Comparison of ENCODE assay signal across 19 cellular contexts in the genomic region with DNA sequence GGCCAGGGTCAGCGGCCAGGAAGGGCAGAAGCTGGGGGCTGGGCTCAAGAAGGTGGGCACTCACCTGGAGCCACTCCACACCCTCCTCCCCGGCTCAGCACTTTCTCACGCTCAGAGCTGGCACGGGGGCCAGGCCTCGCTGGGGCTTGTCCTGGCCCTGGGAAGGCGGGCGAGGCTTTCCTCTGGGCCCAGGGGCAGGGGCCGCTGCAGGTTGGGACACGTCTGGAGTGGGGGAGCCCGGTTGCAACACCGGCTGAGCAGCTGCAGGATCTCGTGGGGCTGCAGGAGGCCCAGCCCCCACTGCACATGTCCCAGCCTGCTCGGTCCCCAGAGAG. TPM values are rescaled to one million over a fixed set of nuclear protein-coding genes. Genes with fewer than 3 reads are reported as not detected.
DNase-seq lines count a peak whose midpoint lies in the region; ATAC-seq, FAIRE-seq and TF ChIP-seq lines count a peak whose summit lies in the region.
"Had no signal": no experiment of that assay in that cellular context is flagged by ENCODE, and none has a peak within 500 bp of the region (broad histone marks: within the 10 kb centered on the region; RNA-seq: fewer than 3 reads in every experiment).

No MANE protein-coding gene starts in this region.

- no peak for FAIRE-seq in HepG2 (lab: Jason Lieb, UNC)

- BruUV-seq in HepG2 (replicated peaks; lab: Mats Ljungman, UMichigan) = no TSS peak

- WGBS in right lobe of liver (ENCODE audit: insufficient coverage, low coverage, low lambda C conversion rate, missing lambda C conversion rate) = no CpG with 5 or more reads among the region's 13 CpGs
- 0% methylated on average over 3 of the region's 13 CpGs for WGBS in HepG2 (ENCODE audit: low lambda C conversion rate)
- WGBS in esophagus, 2 donors = 43 to 52% methylated on average over 13 of the region's 13 CpGs
- 60% methylated on average over 1 of the region's 13 CpGs; no CpG with 5 or more reads in 1 of the 2 donors for WGBS in lower leg skin, 2 donors

- H3K27ac ChIP-seq in right lobe of liver (no peak overlapping the region), HepG2 (ENCODE audit: extremely low read length, insufficient read depth, low read length) (no peak overlapping the region), esophagus (ENCODE audit: low read depth in 2 of 2, low read length in 1 of 2) (peak overlapping the region; percentile 86 to 87), vagina (peak overlapping the region; percentile 80)
- H3K27ac ChIP-seq: cardiac muscle cell, sigmoid colon had no signal

- ATAC-seq in right lobe of liver = no peak
- ATAC-seq in HepG2 = no peak
- no peak for ATAC-seq in GM21723 (IDR thresholded peaks at IDR 0.05; ENCODE audit: unreplicated experiment)

- H3K4me2 ChIP-seq in HepG2 (ENCODE audit: low read depth, low read length) = no peak overlapping the region

- TF ChIP-seq CTCF in right lobe of liver (IDR thresholded peaks at IDR 0.05) (no peak), HepG2 (CRISPR knock-in tag; IDR thresholded peaks at IDR 0.05) (no peak), vagina (IDR thresholded peaks at IDR 0.05) (no peak), lower leg skin (IDR thresholded peaks at IDR 0.05) (no peak)

- POLR2A ChIA-PET in HepG2 (lab: Yijun Ruan, JAX) = no interaction called here

- H3K9me3 ChIP-seq in right lobe of liver = no peaks in the 10 kb centered on the region
- H3K9me3 ChIP-seq in HepG2 (ENCODE audit: low read length) = no peaks in the 10 kb centered on the region
- no peaks in the 10 kb centered on the region for H3K9me3 ChIP-seq in esophagus (ENCODE audit: control insufficient read depth in 2 of 2, insufficient read depth in 1 of 2, low read depth in 1 of 2, low read length in 1 of 2)
- H3K9me3 ChIP-seq in vagina = no peaks in the 10 kb centered on the region
- H3K9me3 ChIP-seq: sigmoid colon had no signal

- CTCF ChIA-PET in HepG2 (lab: Yijun Ruan, JAX; ENCODE audit: low intra/inter-chr PET ratio, low total read pairs) = no interaction called here

- H3K79me2 ChIP-seq in HepG2 (ENCODE audit: insufficient read depth, low read length) = no peaks in the 10 kb centered on the region

- in situ Hi-C loops in HepG2 (cut with HindIII; ENCODE audit: extremely low pct_ligation_motif_present, low pct_unique_long_range_greater_than_20kb) = no loop called here

- H3K4me1 ChIP-seq in right lobe of liver (peaks cover 5 to 64% (median 33%) of the 10 kb centered on the region in 4 donors), HepG2 (ENCODE audit: insufficient read depth, low read length) (peaks cover 70% of the 10 kb centered on the region), esophagus (ENCODE audit: control insufficient read depth in 2 of 2, insufficient read depth in 2 of 2, low read length in 1 of 2) (peaks cover 11 to 58% of the 10 kb centered on the region in 2 donors), vagina (peaks cover 81% of the 10 kb centered on the region)

- TF ChIP-seq RAD21 in HepG2 (CRISPR knock-in tag; IDR thresholded peaks at IDR 0.05) = no peak

- H2AFZ ChIP-seq in HepG2 (ENCODE audit: low read length) = no peak overlapping the region

- intact Hi-C loops in right lobe of liver (cut with DNase I) (loop anchor here (5.0 to 10.0 kb wide), 2 partner anchors 72 to 79 kb away; partner anchors contain the start of gene NOTCH1 (in 1 of the 2)), HepG2 (cut with micrococcal nuclease; ENCODE audit: unreplicated experiment) (no loop called here), vagina (cut with DNase I) (loop anchor here (2.0 kb wide), 1 partner anchor 133 kb away; no protein-coding TSS in a partner anchor), lower leg skin (cut with DNase I; ENCODE audit: low total_unique reads) (no loop called here)

- H3K27me3 ChIP-seq in right lobe of liver = no peaks in the 10 kb centered on the region
- H3K27me3 ChIP-seq in HepG2 (ENCODE audit: control insufficient read depth in 1 of 2, insufficient read depth in 2 of 2, low read length in 2 of 2) = peaks cover 40 to 90% of the 10 kb centered on the region in 2 experiments
- no peaks in the 10 kb centered on the region for H3K27me3 ChIP-seq in esophagus (ENCODE audit: control insufficient read depth in 1 of 2, insufficient read depth in 2 of 2, low read length in 2 of 2)
- H3K27me3 ChIP-seq in vagina = no peaks in the 10 kb centered on the region
- H3K27me3 ChIP-seq: cardiac muscle cell, sigmoid colon had no signal

- no peaks in the 10 kb centered on the region for H3K36me3 ChIP-seq in right lobe of liver
- no peaks in the 10 kb centered on the region for H3K36me3 ChIP-seq in HepG2 (replicated peaks in 1 of 2; ENCODE audit: control insufficient read depth in 1 of 2, insufficient read depth in 2 of 2, low read length in 2 of 2)
- no peaks in the 10 kb centered on the region for H3K36me3 ChIP-seq in esophagus (ENCODE audit: control insufficient read depth in 2 of 2, insufficient read depth in 2 of 2, low read length in 1 of 2)
- H3K36me3 ChIP-seq in vagina = no peaks in the 10 kb centered on the region
- H3K36me3 ChIP-seq: cardiac muscle cell, sigmoid colon had no signal

- TF ChIP-seq EP300 in HepG2 (IDR thresholded peaks at IDR 0.05; ENCODE audit: low read depth in 2 of 2, low read length in 2 of 2) (no peak), HepG2 (CRISPR knock-in tag; IDR thresholded peaks at IDR 0.05; ENCODE audit: borderline replicate concordance) (no peak)

- H3K4me3 ChIP-seq in right lobe of liver (no peak overlapping the region), HepG2 (replicated peaks in 1 of 3; ENCODE audit: insufficient read depth in 1 of 3, low read depth in 2 of 3, low read length in 3 of 3) (no peak overlapping the region), esophagus (ENCODE audit: low read depth in 1 of 2, low read length in 2 of 2) (no peak overlapping the region), vagina (no peak overlapping the region), lower leg skin (ENCODE audit: low read depth, poor library complexity, severe bottlenecking) (no peak overlapping the region)
- H3K4me3 ChIP-seq: cardiac muscle cell, lung, sigmoid colon had no signal

- H4K20me1 ChIP-seq in HepG2 (ENCODE audit: insufficient read depth, low read length) = peaks cover 30% of the 10 kb centered on the region; the same call in 1 of the 2 replicates

- DNase-seq in right lobe of liver (peak; percentile 17 to 54 (median 52)), HepG2 (ENCODE audit: low spot score) (no peak), NCI-H526 treated with DMSO at 0.1 percent for 48 hours (lab: John Stamatoyannopoulos, UW) (peak; percentile 46), vagina (ENCODE audit: extremely low spot score in 2 of 2) (no peak), pons (ENCODE audit: low spot score) (no peak), lower leg skin (ENCODE audit: low spot score in 2 of 2) (no peak)
- DNase-seq: activated T-cell treated with anti-CD3 and anti-CD28 coated beads, Interleukin-2, amount 50 U/mL, for 48 hours; effector memory CD4-positive, alpha-beta T cell; foreskin fibroblast; HCEC 1CT; NCI-H187 treated with DMSO at 0.1 percent for 48 hours; NCI-H774; SHP77; sigmoid colon; T1000 had no signal

- no peak for TF ChIP-seq POLR2A in right lobe of liver (IDR thresholded peaks at IDR 0.05)
- no peak for TF ChIP-seq POLR2A in HepG2 (IDR thresholded peaks at IDR 0.05; ENCODE audit: insufficient read depth in 1 of 2, low read depth in 2 of 2, low read length in 2 of 2)
- no peak for TF ChIP-seq POLR2A in vagina (IDR thresholded peaks at IDR 0.05)
- no peak for TF ChIP-seq POLR2A in lower leg skin (IDR thresholded peaks at IDR 0.05)

- no peak overlapping the region for H3K9ac ChIP-seq in HepG2 (ENCODE audit: insufficient read depth, low read depth, low read length)

TF ChIP-seq in HepG2, 621 proteins besides CTCF, POLR2A, EP300 and RAD21 (continues in another document):
- TF ChIP-seq FIP1L1 (IDR thresholded peaks at IDR 0.05; ENCODE audit: borderline replicate concordance, insufficient read depth, low read depth, low read length) = no peak
- TF ChIP-seq ZFP91 (CRISPR knock-in tag; IDR thresholded peaks at IDR 0.05; ENCODE audit: borderline replicate concordance) = no peak

RNA-seq across cellular contexts. Expression of gene EGFL7, which starts 38.9 kb away (rescaled TPM):
- total RNA-seq in right lobe of liver (10 to 100 TPM; 26.7 to 54.2 (median 45.8) TPM), HepG2 (2016; rRNA removed; fragmentation: Illumina TruSeq; extraction: Trizol) (0.20 TPM in 1 of 2 replicates, not detected in the other), vagina (272 TPM), lower leg skin (10 to 100 TPM; 27.8 to 62.2 (median 46.2) TPM)
- 0.61 and 0.88 TPM in 2 replicates for total RNA-seq in HepG2 (2016; cell fraction: cytosol; rRNA removed; fragmentation: Illumina TruSeq; extraction: Trizol; ENCODE audit: low read depth)
- 0.19 and 0.32 TPM in 2 replicates for total RNA-seq in HepG2 (2016; cell fraction: insoluble cytoplasmic fraction; rRNA removed; fragmentation: Illumina TruSeq; extraction: Trizol)
- total RNA-seq in HepG2 (2016; cell fraction: membrane; rRNA removed; fragmentation: Illumina TruSeq; extraction: Trizol) = 0.59 and 0.93 TPM in 2 replicates
- 0.40 TPM in 1 of 2 replicates, not detected in the other for total RNA-seq in HepG2 (2016; cell fraction: nucleus; rRNA removed; fragmentation: Illumina TruSeq; extraction: Trizol)
- polyA plus RNA-seq in HepG2 (2011; rRNA removed) (5.1 and 10.3 TPM in 2 replicates), esophagus (10 to 100 TPM; 34.5 to 43.2 TPM)
- polyA plus RNA-seq in HepG2 (2011; cell fraction: cytosol; rRNA removed) = 7.6 and 12.5 TPM in 2 replicates
- 20.6 and 22.6 TPM in 2 replicates for polyA plus RNA-seq in HepG2 (2011; cell fraction: nucleus; rRNA removed)
- polyA plus RNA-seq in HepG2 (2012) = 1.6 and 2.3 TPM in 2 replicates
- 0.54 and 0.89 TPM in 2 replicates for polyA plus RNA-seq in HepG2 (2016; cell fraction: cytosol; fragmentation: Illumina TruSeq; extraction: Trizol; ENCODE audit: low read depth)
- polyA plus RNA-seq in HepG2 (2016; cell fraction: insoluble cytoplasmic fraction; fragmentation: Illumina TruSeq; extraction: Trizol; ENCODE audit: low read depth) = 0.20 and 0.56 TPM in 2 replicates
- polyA plus RNA-seq in HepG2 (2016; cell fraction: membrane; fragmentation: Illumina TruSeq; extraction: Trizol; ENCODE audit: low read depth) = 0.68 and 0.72 TPM in 2 replicates
- polyA plus RNA-seq in HepG2 (2016; cell fraction: nucleus; fragmentation: Illumina TruSeq; extraction: Trizol; ENCODE audit: insufficient read depth, low read depth) = not detected in 2 replicates
- 3.6 and 4.7 TPM in 2 replicates for polyA minus RNA-seq in HepG2 (2011; rRNA and poly(A)+ RNA removed; ENCODE audit: low replicate concordance)
- 3.1 and 3.3 TPM in 2 replicates for polyA minus RNA-seq in HepG2 (2011; cell fraction: cytosol; rRNA and poly(A)+ RNA removed)
- polyA minus RNA-seq in HepG2 (2011; cell fraction: nucleus; rRNA and poly(A)+ RNA removed) = 1.9 and 3.0 TPM in 2 replicates

Comparison
In these comparisons a context has a peak if more than half of its experiments do, and no peak if none do; other contexts are left out.
1. DNase-seq: peak in right lobe of liver (3 of 3) and NCI-H526 treated with DMSO at 0.1 percent for 48 hours (single experiment); none in HepG2 (single experiment), vagina (0 of 2), pons (single experiment) and lower leg skin (0 of 2).
2. RNA of gene EGFL7, which starts 38.9 kb away (total RNA-seq): 272 TPM in vagina (single experiment), 27.8 to 62.2 TPM in lower leg skin and 26.7 to 54.2 TPM in right lobe of liver; 0.19 to 0.93 TPM in HepG2; every median in the first group is over 10 times any median in the second.
3. intact Hi-C loops: an anchor here in right lobe of liver (5.0 to 10.0 kb wide) and vagina (2.0 kb wide); none called in HepG2 and lower leg skin.
4. H3K27ac ChIP-seq: peak in esophagus (2 of 2) and vagina (single experiment); none in right lobe of liver (0 of 3) and HepG2 (single experiment).